24 cellular contexts compared by ENCODE assay signal in genomic region chr2:63192889-63193778, GRCh38.
DNase-seq lines count a peak whose midpoint lies in the region; ATAC-seq and TF ChIP-seq lines count a peak whose summit lies in the region.
"Had no signal": no experiment of that assay in that cellular context is flagged by ENCODE, and none has a peak within 500 bp of the region (broad histone marks: within the 10 kb centered on the region; RNA-seq: fewer than 3 reads in every experiment).

No MANE protein-coding gene starts in this region.

- POLR2A ChIA-PET in PC-3 (lab: Charles Lee; ENCODE audit: unreplicated experiment) = no interaction called here

- H3K36me3 ChIP-seq in HAP-1 (replicated peaks) = no peaks in the 10 kb centered on the region
- H3K36me3 ChIP-seq in PC-3 (ENCODE audit: low read depth, low read length) = no peaks in the 10 kb centered on the region
- H3K36me3 ChIP-seq: prostate gland, sigmoid colon, SJSA1 had no signal

- no peaks in the 10 kb centered on the region for H3K79me2 ChIP-seq in PC-3 (ENCODE audit: low read length)

- H3K9me2 ChIP-seq in PC-3 (replicated peaks; ENCODE audit: low read length) = no peaks in the 10 kb centered on the region

- TF ChIP-seq CTCF in 22Rv1 (IDR thresholded peaks at IDR 0.05) (no peak), PC-3 (conservative IDR thresholded peaks at IDR 0.05; ENCODE audit: low read depth, low read length) (no peak), GM20000 (IDR thresholded peaks at IDR 0.05; ENCODE audit: extremely low read depth, missing control alignments) (no peak)

- H3K27ac ChIP-seq in 22Rv1 = peak overlapping the region; percentile 39
- no peak overlapping the region for H3K27ac ChIP-seq in PC-3 (ENCODE audit: low read length)
- H3K27ac ChIP-seq: body of pancreas, HL-60, prostate gland, sigmoid colon, SJSA1 had no signal

- H3K4me3 ChIP-seq in HAP-1 (no peak overlapping the region), PC-3 (ENCODE audit: low read length) (no peak overlapping the region)
- H3K4me3 ChIP-seq: body of pancreas, prostate gland, sigmoid colon, SJSA1 had no signal

- in situ Hi-C loops in HAP-1 (cut with MboI; ENCODE audit: low sequenced_read_pairs) = no loop called here

- no TSS peak for BruUV-seq in PC-3 (replicated peaks; lab: Mats Ljungman, UMichigan)

- intact Hi-C loops in PC-3 (cut with micrococcal nuclease) = no loop called here

- no peak overlapping the region for H3K9ac ChIP-seq in PC-3 (ENCODE audit: low read length)

- no peaks in the 10 kb centered on the region for H4K20me1 ChIP-seq in PC-3 (ENCODE audit: low read length)

- CTCF ChIA-PET in PC-3 (lab: Charles Lee) = interaction anchor here (0.5 kb wide), 1 partner anchor 30 kb away, joined by 3 read pairs; no protein-coding TSS in a partner anchor

- no peak overlapping the region for H3K4me2 ChIP-seq in PC-3 (ENCODE audit: low read length)

- no peaks in the 10 kb centered on the region for H3K9me3 ChIP-seq in HAP-1
- no peaks in the 10 kb centered on the region for H3K9me3 ChIP-seq in PC-3 (ENCODE audit: low read length)
- H3K9me3 ChIP-seq: body of pancreas, prostate gland, sigmoid colon, SJSA1 had no signal

- H3K27me3 ChIP-seq in HAP-1 (ENCODE audit: low read depth) (no peaks in the 10 kb centered on the region), PC-3 (ENCODE audit: low read length) (no peaks in the 10 kb centered on the region)
- H3K27me3 ChIP-seq: body of pancreas, sigmoid colon, SJSA1 had no signal

- H2AFZ ChIP-seq in PC-3 (ENCODE audit: low read length) = no peak overlapping the region

- H3F3A ChIP-seq in PC-3 (ENCODE audit: low read length, unreplicated experiment) = no peaks in the 10 kb centered on the region

- ATAC-seq in PC-3 (peak; percentile 40; the same call in 1 of the 2 replicates), GM21360 (IDR thresholded peaks at IDR 0.05; ENCODE audit: unreplicated experiment) (no peak)
- ATAC-seq: activated T-cell treated with anti-CD3 and anti-CD28 coated beads, Interleukin-2, amount 50 U/mL, for 4 hours; body of pancreas; left ventricle myocardium superior; stimulated activated effector memory CD8-positive, alpha-beta T cell treated with anti-CD3 and anti-CD28 coated beads, Interleukin-12 subunit alpha, Interleukin-12 subunit beta, amount 100 ng/mL, for 72 hours had no signal

- peak; percentile 54 to 88 for DNase-seq in HAP-1 (ENCODE audit: low spot score in 2 of 2)
- peak; percentile 77 for DNase-seq in NCI-H146 (lab: John Stamatoyannopoulos, UW)
- DNase-seq in PC-3 = no peak
- DNase-seq in kidney glomerular epithelial cell (lab: John Stamatoyannopoulos, UW) = no peak
- no peak for DNase-seq in GM20000 (ENCODE audit: low spot score)
- DNase-seq in activated CD8-positive, alpha-beta memory T cell treated with anti-CD3 and anti-CD28 coated beads for 24 hours = no peak
- DNase-seq: ACHN; activated CD4-positive, alpha-beta T cell treated with anti-CD3 and anti-CD28 coated beads, Interleukin-2, amount 10 ng/mL, durations not matched to agents 24 days and 14 days; activated T-cell treated with anti-CD3 and anti-CD28 coated beads, Interleukin-2, amount 50 U/mL, for 4 hours; body of pancreas; cerebellar nuclear complex; islet precursor cell; Kasumi-1; left ventricle myocardium superior; sigmoid colon; stimulated activated CD4-positive, alpha-beta T cell treated with anti-CD3 and anti-CD28 coated beads, Interleukin-4, amount 100 ng/mL, for 24 hours; substantia nigra; T-helper 1 cell had no signal

- H3K4me1 ChIP-seq in HAP-1 = peaks cover 25% of the 10 kb centered on the region
- no peaks in the 10 kb centered on the region for H3K4me1 ChIP-seq in PC-3 (ENCODE audit: insufficient read depth, low read length)
- H3K4me1 ChIP-seq: prostate gland, sigmoid colon, SJSA1 had no signal

Comparison
In these comparisons a context has a peak if more than half of its experiments do, and no peak if none do; other contexts are left out.
1. DNase-seq: peak in HAP-1 (2 of 2) and NCI-H146 (single experiment); none in PC-3 (single experiment), kidney glomerular epithelial cell (single experiment), GM20000 (single experiment) and activated CD8-positive, alpha-beta memory T cell treated with anti-CD3 and anti-CD28 coated beads for 24 hours (single experiment).